In genomic region chr1:173122344-173122880, GRCh38 we compare ENCODE assay signal across 9 cellular contexts.
DNase-seq lines count a peak whose midpoint lies in the region; ATAC-seq and TF ChIP-seq lines count a peak whose summit lies in the region.
"Had no signal": no experiment of that assay in that cellular context is flagged by ENCODE, and none has a peak within 500 bp of the region (broad histone marks: within the 10 kb centered on the region; RNA-seq: fewer than 3 reads in every experiment).

No MANE protein-coding gene starts in this region.

- POLR2A ChIA-PET in naive thymus-derived CD4-positive, alpha-beta T cell (lab: Charles Lee) = no interaction called here

- H3K36me3 ChIP-seq in ACC112 (ENCODE audit: insufficient read depth, low read length) = no peaks in the 10 kb centered on the region
- H3K36me3 ChIP-seq in naive thymus-derived CD4-positive, alpha-beta T cell (ENCODE audit: control insufficient read depth in 2 of 3, insufficient read depth in 3 of 3, low read length in 3 of 3) = no peaks in the 10 kb centered on the region

- H3K4me3 ChIP-seq in ACC112 (ENCODE audit: low read depth, low read length) (peak overlapping the region; percentile 61), dorsolateral prefrontal cortex (peak overlapping the region in 28 of 59 donors; percentile 15 to 56 (median 40))
- no peak overlapping the region for H3K4me3 ChIP-seq in naive thymus-derived CD4-positive, alpha-beta T cell (ENCODE audit: low read length)

- CTCF ChIA-PET in naive thymus-derived CD4-positive, alpha-beta T cell (lab: Charles Lee) = no interaction called here

- ATAC-seq in naive thymus-derived CD4-positive, alpha-beta T cell = no peak
- ATAC-seq: activated T-helper 17 cell treated with anti-CD3 and anti-CD28 coated beads, Interleukin-2, amount 50 U/mL, for 72 hours had no signal

- no peak overlapping the region for H3K27ac Mint-ChIP-seq in naive thymus-derived CD4-positive, alpha-beta T cell
- H3K27ac Mint-ChIP-seq: activated T-helper 17 cell treated with anti-CD3 and anti-CD28 coated beads, Interleukin-2, amount 50 U/mL, for 72 hours had no signal

- H3K9me3 ChIP-seq in naive thymus-derived CD4-positive, alpha-beta T cell (ENCODE audit: control insufficient read depth in 2 of 3, low read length in 3 of 3) = no peaks in the 10 kb centered on the region

- no peaks in the 10 kb centered on the region for H3K36me3 Mint-ChIP-seq in naive thymus-derived CD4-positive, alpha-beta T cell

- H3K27ac ChIP-seq in ACC112 (ENCODE audit: low read depth, low read length) (peak overlapping the region; percentile 51), epithelial cell of prostate (peak overlapping the region; percentile 90), dorsolateral prefrontal cortex (peak overlapping the region in 27 of 59 donors; percentile 9 to 87 (median 53))
- H3K27ac ChIP-seq in naive thymus-derived CD4-positive, alpha-beta T cell (ENCODE audit: low read depth, low read length) = no peak overlapping the region

- H3K4me3 Mint-ChIP-seq in naive thymus-derived CD4-positive, alpha-beta T cell = peak overlapping the region in 2 of 10 donors; percentile 48 to 54
- H3K4me3 Mint-ChIP-seq: activated T-helper 17 cell treated with anti-CD3 and anti-CD28 coated beads, Interleukin-2, amount 50 U/mL, for 72 hours had no signal

- H3K4me1 ChIP-seq in ACC112 (ENCODE audit: control insufficient read depth, insufficient read depth, low read length, unreplicated experiment) = peaks cover 12% of the 10 kb centered on the region
- no peaks in the 10 kb centered on the region for H3K4me1 ChIP-seq in naive thymus-derived CD4-positive, alpha-beta T cell (ENCODE audit: control insufficient read depth in 2 of 2, insufficient read depth in 2 of 2, low read length in 2 of 2)

- intact Hi-C loops in dorsolateral prefrontal cortex (cut with DNase I) = no loop called here
- intact Hi-C loops in naive thymus-derived CD4-positive, alpha-beta T cell (cut with micrococcal nuclease) = no loop called here

- H3K79me2 ChIP-seq in ACC112 (ENCODE audit: control insufficient read depth, insufficient read depth, low read length, unreplicated experiment) = no peaks in the 10 kb centered on the region

- H3K27me3 Mint-ChIP-seq in naive thymus-derived CD4-positive, alpha-beta T cell = no peaks in the 10 kb centered on the region
- H3K27me3 Mint-ChIP-seq: activated T-helper 17 cell treated with anti-CD3 and anti-CD28 coated beads, Interleukin-2, amount 50 U/mL, for 72 hours had no signal

- no peaks in the 10 kb centered on the region for H3K9me3 Mint-ChIP-seq in naive thymus-derived CD4-positive, alpha-beta T cell
- H3K9me3 Mint-ChIP-seq: activated T-helper 17 cell treated with anti-CD3 and anti-CD28 coated beads, Interleukin-2, amount 50 U/mL, for 72 hours had no signal

- DNase-seq in NCI-H526 treated with DMSO at 0.1 percent for 48 hours (lab: John Stamatoyannopoulos, UW) = peak; percentile 56
- no peak for DNase-seq in epithelial cell of prostate (ENCODE audit: low read depth, low spot score)
- peak; percentile 16 for DNase-seq in myocyte (ENCODE audit: low read depth)
- DNase-seq in dorsolateral prefrontal cortex = no peak
- DNase-seq in C1 segment of cervical spinal cord (lab: John Stamatoyannopoulos, UW) = no peak
- no peak for DNase-seq in naive thymus-derived CD4-positive, alpha-beta T cell
- no peak for DNase-seq in T1000 (lab: John Stamatoyannopoulos, UW)

- H3K27me3 ChIP-seq in ACC112 (ENCODE audit: insufficient read depth, low read length) = no peaks in the 10 kb centered on the region
- no peaks in the 10 kb centered on the region for H3K27me3 ChIP-seq in dorsolateral prefrontal cortex
- no peaks in the 10 kb centered on the region for H3K27me3 ChIP-seq in naive thymus-derived CD4-positive, alpha-beta T cell (ENCODE audit: control insufficient read depth in 2 of 2, insufficient read depth in 2 of 2, low read length in 2 of 2)

- no peak for TF ChIP-seq CTCF in dorsolateral prefrontal cortex (IDR thresholded peaks at IDR 0.05 in 54 of 56, conservative IDR thresholded peaks at IDR 0.05 in 2 of 56; ENCODE audit: low read depth in 1 of 56, partially characterized antibody in 56 of 56)

- peak overlapping the region; percentile 68 for H2AFZ ChIP-seq in ACC112 (ENCODE audit: low read length, unreplicated experiment)

- peaks cover 0 to 12% (median 8%) of the 10 kb centered on the region in 7 donors for H3K4me1 Mint-ChIP-seq in naive thymus-derived CD4-positive, alpha-beta T cell
- H3K4me1 Mint-ChIP-seq: activated T-helper 17 cell treated with anti-CD3 and anti-CD28 coated beads, Interleukin-2, amount 50 U/mL, for 72 hours had no signal

Comparison
In these comparisons a context has a peak if more than half of its experiments do, and no peak if none do; other contexts are left out.
1. DNase-seq: peak in NCI-H526 treated with DMSO at 0.1 percent for 48 hours (single experiment) and myocyte (single experiment); none in epithelial cell of prostate (single experiment), dorsolateral prefrontal cortex (0 of 10), C1 segment of cervical spinal cord (0 of 14), naive thymus-derived CD4-positive, alpha-beta T cell (0 of 9) and T1000 (single experiment).